ENCODE assay signal across 8 cellular contexts in genomic region chr1:38558476-38559179, GRCh38.
DNase-seq lines count a peak whose midpoint lies in the region; ATAC-seq and TF ChIP-seq lines count a peak whose summit lies in the region.

No MANE protein-coding gene starts in this region.

- peak overlapping the region; percentile 73 for H3K4me3 Mint-ChIP-seq in activated naive CD8-positive, alpha-beta T cell treated with anti-CD3 and anti-CD28 coated beads for 36 hours
- H3K4me3 Mint-ChIP-seq in nephron: peak overlapping the region; percentile 33 to 71 (median 70)

- ATAC-seq in HG02642 (IDR thresholded peaks at IDR 0.05; ENCODE audit: poor library complexity, unreplicated experiment) (peak; percentile 9), HG03521 (IDR thresholded peaks at IDR 0.05; ENCODE audit: unreplicated experiment) (no peak), HG03469 (IDR thresholded peaks at IDR 0.05; ENCODE audit: unreplicated experiment) (no peak)

- no peak for TF ChIP-seq CTCF in nephron (IDR thresholded peaks at IDR 0.05; ENCODE audit: unreplicated experiment in 3 of 3)

- H3K36me3 Mint-ChIP-seq in activated naive CD8-positive, alpha-beta T cell treated with anti-CD3 and anti-CD28 coated beads for 36 hours: no peaks in the 10 kb centered on the region
- H3K36me3 Mint-ChIP-seq in nephron (ENCODE audit: low read depth): no peaks in the 10 kb centered on the region

- peak; percentile 56 for DNase-seq in ELF-1 (ENCODE audit: low read depth, low spot score)
- peak; percentile 33 for DNase-seq in activated naive CD8-positive, alpha-beta T cell treated with anti-CD3 and anti-CD28 coated beads for 36 hours
- no peak for DNase-seq in SKM-1 (lab: John Stamatoyannopoulos, UW; ENCODE audit: unreplicated experiment)
- no peak for DNase-seq in cortex of kidney (lab: John Stamatoyannopoulos, UW)

- H3K27ac Mint-ChIP-seq in activated naive CD8-positive, alpha-beta T cell treated with anti-CD3 and anti-CD28 coated beads for 36 hours: peak overlapping the region; percentile 88
- H3K27ac Mint-ChIP-seq in nephron: no peak overlapping the region

- no peaks in the 10 kb centered on the region for H3K9me3 Mint-ChIP-seq in activated naive CD8-positive, alpha-beta T cell treated with anti-CD3 and anti-CD28 coated beads for 36 hours
- no peaks in the 10 kb centered on the region for H3K9me3 Mint-ChIP-seq in nephron

- H3K4me1 Mint-ChIP-seq in activated naive CD8-positive, alpha-beta T cell treated with anti-CD3 and anti-CD28 coated beads for 36 hours: peaks cover 62% of the 10 kb centered on the region
- H3K4me1 Mint-ChIP-seq in nephron: peaks cover 36% of the 10 kb centered on the region

- H3K27me3 Mint-ChIP-seq in activated naive CD8-positive, alpha-beta T cell treated with anti-CD3 and anti-CD28 coated beads for 36 hours: peaks cover 28% of the 10 kb centered on the region
- peaks cover 60% of the 10 kb centered on the region for H3K27me3 Mint-ChIP-seq in nephron (ENCODE audit: low read depth)

Comparison
In these comparisons a context has a peak if more than half of its experiments do, and no peak if none do; other contexts are left out.
1. DNase-seq: peak in ELF-1 (single experiment) and activated naive CD8-positive, alpha-beta T cell treated with anti-CD3 and anti-CD28 coated beads for 36 hours (single experiment); none in SKM-1 (single experiment) and cortex of kidney (single experiment).